10 cellular contexts compared by ENCODE assay signal in the genomic region with DNA sequence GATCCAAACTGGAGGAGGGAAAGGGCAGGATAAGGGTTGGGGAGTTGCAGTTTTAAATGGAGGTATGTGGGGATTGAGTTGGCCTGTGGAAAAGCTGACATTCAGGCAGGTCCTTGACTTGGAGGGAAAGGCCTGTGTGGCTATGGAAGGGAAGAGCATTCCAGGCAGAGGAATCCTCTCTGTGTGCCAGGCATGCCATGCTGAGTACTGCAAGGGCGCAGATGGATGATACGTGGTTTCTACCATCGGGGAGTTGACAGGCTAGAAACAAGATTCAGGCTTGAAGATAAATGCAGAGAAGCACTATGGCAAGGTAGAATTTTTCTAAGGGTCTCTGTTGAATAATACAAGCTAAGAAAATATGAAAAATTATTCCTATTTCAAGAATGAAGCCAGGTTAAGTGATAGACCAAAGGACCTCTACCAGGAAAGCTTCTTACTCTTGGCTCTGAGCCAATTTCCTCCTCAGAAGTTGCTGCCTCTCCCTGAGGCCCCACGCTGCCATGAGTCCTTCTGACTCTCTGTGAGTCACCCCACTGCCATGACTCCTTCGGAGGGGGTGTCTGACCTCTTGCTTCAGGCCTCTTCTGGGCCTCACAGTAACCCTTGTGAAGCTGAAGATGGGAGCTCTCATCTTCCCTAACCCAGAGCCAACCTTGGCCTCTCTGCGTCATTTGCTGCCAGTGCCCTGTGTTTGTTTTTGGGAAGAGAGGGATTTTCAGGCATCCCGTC.
DNase-seq lines count a peak whose midpoint lies in the region; ATAC-seq and TF ChIP-seq lines count a peak whose summit lies in the region.
"Had no signal": no experiment of that assay in that cellular context is flagged by ENCODE, and none has a peak within 500 bp of the region (broad histone marks: within the 10 kb centered on the region; RNA-seq: fewer than 3 reads in every experiment).

No MANE protein-coding gene starts in this region.

- H4K91ac ChIP-seq in IMR-90 (ENCODE audit: insufficient read depth, low read depth, low read length), result peak overlapping the region; percentile 64; the same call in 1 of the 2 replicates
- H4K91ac ChIP-seq in mesenchymal stem cell (ENCODE audit: low read length), result no peak overlapping the region

- 0% methylated on average over 1 of the region's 7 CpGs; no CpG with 5 or more reads in 1 of the 2 experiments for WGBS in IMR-90 (ENCODE audit: extremely low coverage in 2 of 2, insufficient read length in 1 of 2), 2 experiments
- 77 to 85% methylated on average over 7 of the region's 7 CpGs for WGBS in body of pancreas, 2 donors
- WGBS in mesenchymal stem cell, result 47% methylated on average over 7 of the region's 7 CpGs

- peak overlapping the region; percentile 38; the same call in 1 of the 2 replicates for H3K4me2 ChIP-seq in IMR-90 (ENCODE audit: low read depth, low read length)
- H3K4me2 ChIP-seq in mesenchymal stem cell (ENCODE audit: low read length, poor library complexity, severe bottlenecking), result no peak overlapping the region

- TF ChIP-seq CTCF in IMR-90 (conservative IDR thresholded peaks at IDR 0.05; ENCODE audit: low read depth, low read length), result no peak
- TF ChIP-seq CTCF in body of pancreas (IDR thresholded peaks at IDR 0.05), result no peak

- DNase-seq in COLO829 (ENCODE audit: low spot score), result peak; percentile 13
- DNase-seq in IMR-90, result peak; percentile 93
- DNase-seq in body of pancreas, result peak in 1 of 4 donors; percentile 17
- DNase-seq in mesenchymal stem cell, result peak; percentile 89
- DNase-seq in T-helper 1 cell, result no peak
- DNase-seq in NCI-H1105 treated with DMSO at 0.1 percent for 48 hours (lab: John Stamatoyannopoulos, UW), result no peak
- DNase-seq in HuH-7.5 (ENCODE audit: low spot score), result no peak
- DNase-seq: activated T-cell treated with anti-CD3 and anti-CD28 coated beads for 4 hours, MM.1S had no signal

- peak overlapping the region; percentile 70 for H3K14ac ChIP-seq in IMR-90 (replicated peaks; ENCODE audit: low read depth, low read length)
- H3K14ac ChIP-seq in mesenchymal stem cell (ENCODE audit: low read length in 2 of 2), result peak overlapping the region in 1 of 2 experiments; percentile 6

- intact Hi-C loops in IMR-90 (cut with micrococcal nuclease) (no loop called here), body of pancreas (cut with DNase I) (no loop called here)

- peak overlapping the region; percentile 52; the same call in 1 of the 2 replicates for H3K18ac ChIP-seq in IMR-90 (ENCODE audit: low read depth, low read length)
- peak overlapping the region in 1 of 2 experiments; percentile 18 for H3K18ac ChIP-seq in mesenchymal stem cell (ENCODE audit: low read depth in 1 of 2, low read length in 2 of 2)

- peak overlapping the region; percentile 90 for H2AK9ac ChIP-seq in IMR-90 (replicated peaks; ENCODE audit: low read depth, low read length, poor library complexity)

- H4K5ac ChIP-seq in IMR-90 (ENCODE audit: low read depth, low read length), result peak overlapping the region; percentile 10; the same call in 1 of the 2 replicates

- no peaks in the 10 kb centered on the region for H3K27me3 ChIP-seq in IMR-90 (ENCODE audit: control insufficient read depth, insufficient read depth, low read length)
- H3K27me3 ChIP-seq in body of pancreas, result no peaks in the 10 kb centered on the region
- no peaks in the 10 kb centered on the region for H3K27me3 ChIP-seq in mesenchymal stem cell (ENCODE audit: control insufficient read depth in 1 of 2, insufficient read depth in 1 of 2, low read length in 2 of 2)

- TF ChIP-seq POLR2A in IMR-90 (IDR thresholded peaks at IDR 0.05; ENCODE audit: low read depth, low read length) (no peak), body of pancreas (IDR thresholded peaks at IDR 0.05) (no peak)

- peak overlapping the region; percentile 17 to 82; a peak in 3 of 4 replicates for H4K8ac ChIP-seq in IMR-90 (ENCODE audit: low read depth in 2 of 2, low read length in 2 of 2)
- no peak overlapping the region for H4K8ac ChIP-seq in mesenchymal stem cell (ENCODE audit: low read length)

- no peak overlapping the region for H2BK12ac ChIP-seq in mesenchymal stem cell (ENCODE audit: low read length in 2 of 2)

- H3K56ac ChIP-seq in IMR-90 (ENCODE audit: extremely low read depth, insufficient read depth, low read length), result no peak overlapping the region

- H3K4me3 ChIP-seq in IMR-90 (ENCODE audit: insufficient read depth, low read depth, low read length), result no peak overlapping the region
- no peak overlapping the region for H3K4me3 ChIP-seq in body of pancreas
- peak overlapping the region in 1 of 2 experiments; percentile 34 for H3K4me3 ChIP-seq in mesenchymal stem cell (ENCODE audit: insufficient read depth in 1 of 2, low read depth in 1 of 2, low read length in 2 of 2)

- H2BK5ac ChIP-seq in IMR-90 (ENCODE audit: low read depth, low read length, poor library complexity, severe bottlenecking), result peak overlapping the region; percentile 80
- no peak overlapping the region for H2BK5ac ChIP-seq in mesenchymal stem cell (ENCODE audit: low read depth, low read length, poor library complexity, severe bottlenecking)

- CTCF ChIA-PET in IMR-90 (lab: Yijun Ruan, JAX), result interaction anchor here (0.6 kb wide), 1 partner anchor 367 kb away, joined by 4 read pairs; no protein-coding TSS in a partner anchor

- peak overlapping the region; percentile 26; the same call in 1 of the 3 replicates for H2BK15ac ChIP-seq in IMR-90 (ENCODE audit: low read depth, low read length)
- H2BK15ac ChIP-seq in mesenchymal stem cell (ENCODE audit: low read depth, poor library complexity, severe bottlenecking), result no peak overlapping the region

- peak overlapping the region; percentile 74 for H3K23ac ChIP-seq in IMR-90 (ENCODE audit: low read depth, low read length)
- H3K23ac ChIP-seq in mesenchymal stem cell (ENCODE audit: low read length in 2 of 2), result no peak overlapping the region

- H3K9me3 ChIP-seq in IMR-90 (ENCODE audit: control insufficient read depth, insufficient read depth, low read length) (no peaks in the 10 kb centered on the region), body of pancreas (no peaks in the 10 kb centered on the region), mesenchymal stem cell (ENCODE audit: control insufficient read depth, low read length) (no peaks in the 10 kb centered on the region)

- in situ Hi-C loops in IMR-90 (cut with MboI; ENCODE audit: low sequenced_read_pairs), result loop anchor here (25.0 kb wide), 1 partner anchor 1155 kb away; no protein-coding TSS in a partner anchor

- H2AK5ac ChIP-seq in IMR-90 (ENCODE audit: low read depth, low read length) (peak overlapping the region; percentile 96), mesenchymal stem cell (ENCODE audit: low read length, severe bottlenecking) (no peak overlapping the region)

- H2AFZ ChIP-seq in IMR-90 (replicated peaks; ENCODE audit: low read length, poor library complexity) (peak overlapping the region; percentile 73), mesenchymal stem cell (ENCODE audit: low read depth, low read length) (no peak overlapping the region)

- H2BK120ac ChIP-seq in IMR-90 (ENCODE audit: low read depth, low read length), result peak overlapping the region; percentile 78; the same call in 1 of the 2 replicates
- H2BK120ac ChIP-seq in mesenchymal stem cell (ENCODE audit: low read depth, low read length), result no peak overlapping the region

- no TSS peak for BruUV-seq in IMR-90 (replicated peaks; lab: Mats Ljungman, UMichigan)

- POLR2A ChIA-PET in IMR-90 (lab: Charles Lee; ENCODE audit: unreplicated experiment), result no interaction called here

- H2BK20ac ChIP-seq in IMR-90 (ENCODE audit: low read depth, low read length), result peak overlapping the region; percentile 88; the same call in 1 of the 2 replicates

- H3K9ac ChIP-seq in IMR-90 (ENCODE audit: low read depth, low read length), result no peak overlapping the region
- peak overlapping the region; percentile 36 for H3K9ac ChIP-seq in mesenchymal stem cell (ENCODE audit: low read length)

- H3K27ac ChIP-seq in IMR-90 (ENCODE audit: insufficient read depth, low read length) (peak overlapping the region; percentile 18; the same call in 1 of the 2 replicates), body of pancreas (no peak overlapping the region), mesenchymal stem cell (ENCODE audit: low read length, poor library complexity, severe bottlenecking) (peak overlapping the region; percentile 72)

- no peak for TF ChIP-seq RAD21 in IMR-90 (IDR thresholded peaks at IDR 0.05; ENCODE audit: low read length)

- dilution Hi-C loops in IMR-90 (cut with HindIII; ENCODE audit: low sequenced_read_pairs, unreplicated experiment), result no loop called here

- H3K79me1 ChIP-seq in IMR-90 (ENCODE audit: low read depth in 1 of 2, low read length in 2 of 2) (peaks cover 0 to 10% of the 10 kb centered on the region in 2 experiments; a peak in 1 of 4 replicates), mesenchymal stem cell (replicated peaks; ENCODE audit: low read length, poor library complexity, severe bottlenecking) (peaks cover 2% of the 10 kb centered on the region)

- H4K20me1 ChIP-seq in IMR-90 (ENCODE audit: insufficient read depth, low read length), result no peaks in the 10 kb centered on the region; the same call in 1 of the 2 replicates

- H3K36me3 ChIP-seq in IMR-90 (ENCODE audit: control insufficient read depth, insufficient read depth, low read length), result no peaks in the 10 kb centered on the region
- H3K36me3 ChIP-seq in body of pancreas (replicated peaks in 1 of 2; ENCODE audit: insufficient read depth in 1 of 2, low read depth in 2 of 2), result no peaks in the 10 kb centered on the region
- H3K36me3 ChIP-seq in mesenchymal stem cell (ENCODE audit: control insufficient read depth in 1 of 2, insufficient read depth in 2 of 2, low read depth in 1 of 2, low read length in 2 of 2), result peaks cover 0 to 10% of the 10 kb centered on the region in 2 experiments

- H3K4me1 ChIP-seq in IMR-90 (ENCODE audit: control insufficient read depth, insufficient read depth, low read length), result peaks cover 9% of the 10 kb centered on the region
- H3K4me1 ChIP-seq in body of pancreas, result no peaks in the 10 kb centered on the region
- peaks cover 12% of the 10 kb centered on the region for H3K4me1 ChIP-seq in mesenchymal stem cell (ENCODE audit: control insufficient read depth, insufficient read depth, low read depth, low read length)

- H3K9me1 ChIP-seq in IMR-90 (ENCODE audit: insufficient read depth, low read length), result peaks cover 13% of the 10 kb centered on the region

- H3K4ac ChIP-seq in IMR-90 (ENCODE audit: low read depth, low read length) (peak overlapping the region; percentile 73), mesenchymal stem cell (ENCODE audit: low read depth in 1 of 2, low read length in 2 of 2) (no peak overlapping the region)

- ATAC-seq in IMR-90 (ENCODE audit: low read depth) (peak; percentile 93), body of pancreas (peak; percentile 27), GM21723 (IDR thresholded peaks at IDR 0.05; ENCODE audit: unreplicated experiment) (no peak)

TF ChIP-seq in IMR-90, 13 proteins besides CTCF, POLR2A, EP300 and RAD21 (continues in another document):
- no peak for TF ChIP-seq SMC3 (IDR thresholded peaks at IDR 0.05; ENCODE audit: low read depth, low read length)
- peak; percentile 79 for TF ChIP-seq RCOR1 (IDR thresholded peaks at IDR 0.05; ENCODE audit: insufficient replicate concordance, low read length)

Comparison
In these comparisons a context has a peak if more than half of its experiments do, and no peak if none do; other contexts are left out.
1. DNase-seq: peak in COLO829 (single experiment), IMR-90 (single experiment) and mesenchymal stem cell (single experiment); none in T-helper 1 cell (0 of 5), NCI-H1105 treated with DMSO at 0.1 percent for 48 hours (single experiment) and HuH-7.5 (single experiment).
2. H3K27ac ChIP-seq: peak in IMR-90 (single experiment) and mesenchymal stem cell (single experiment); none in body of pancreas (0 of 4).